ENCODE assay signal across 8 cellular contexts in the genomic region with DNA sequence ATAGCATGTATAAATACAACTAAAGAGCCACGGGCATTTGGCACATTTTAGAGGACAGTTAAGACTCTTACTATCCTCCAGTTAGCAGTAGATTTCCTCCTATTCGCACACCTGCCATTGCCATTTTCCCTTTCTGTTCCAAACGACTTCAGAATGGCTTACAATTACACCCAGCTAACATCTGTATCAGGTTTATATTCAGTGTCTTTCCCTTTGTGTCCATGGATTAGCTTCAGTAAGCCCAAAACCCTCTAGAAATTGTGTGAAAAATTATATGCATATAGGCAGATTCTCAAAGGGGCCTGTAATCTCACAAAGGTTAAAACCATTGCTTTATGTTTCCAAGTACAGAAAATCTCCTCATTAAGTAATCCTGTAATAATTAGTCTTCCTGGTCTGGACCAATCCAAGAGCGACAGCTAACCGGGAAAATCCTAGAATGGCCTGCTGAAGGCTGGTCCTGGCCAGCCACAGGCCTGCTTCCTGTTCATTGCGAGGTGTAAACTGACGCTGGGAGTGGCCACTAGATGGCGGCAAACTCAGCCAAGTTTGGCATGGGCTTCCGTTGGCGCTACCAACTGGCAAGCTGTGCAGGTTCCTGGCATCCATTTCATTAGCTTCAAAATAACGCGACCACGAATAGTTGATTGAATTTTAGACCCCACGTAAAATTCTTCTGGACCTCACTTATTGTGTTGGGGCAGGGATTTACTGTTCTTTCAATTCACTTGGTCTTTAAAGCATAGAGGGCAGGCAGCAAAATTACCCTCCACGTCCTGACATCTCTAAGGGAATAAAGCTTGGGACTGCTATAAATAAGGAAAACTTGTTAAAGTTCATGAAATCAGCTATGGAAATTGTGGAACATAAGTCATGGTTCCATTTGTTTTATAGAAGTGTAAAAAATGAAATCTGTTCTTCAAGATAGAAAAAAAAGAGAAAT. TPM values are rescaled to one million over a fixed set of nuclear protein-coding genes. Genes with fewer than 3 reads are reported as not detected.
A peak's percentile ranks its signal among the peaks of the same experiment; 100 is the strongest.
DNase-seq lines count a peak whose midpoint lies in the region; ATAC-seq, FAIRE-seq and TF ChIP-seq lines count a peak whose summit lies in the region.

No MANE protein-coding gene starts in this region.

- FAIRE-seq in GM12891 (lab: Jason Lieb, UNC): peak; percentile 99
- no peak for FAIRE-seq in small intestine (lab: Jason Lieb, UNC)

- H3K27me3 Mint-ChIP-seq in T-helper 2 cell treated with Interferon-gamma antibody and Interleukin-4, amounts not matched to agents 5 μg/mL and 100 μg/mL, for 36 hours (ENCODE audit: low read depth): no peaks in the 10 kb centered on the region

- peaks cover 0 to 4% of the 10 kb centered on the region in 2 donors for H3K4me1 ChIP-seq in ascending aorta
- peaks cover 0 to 3% of the 10 kb centered on the region in 2 donors for H3K4me1 ChIP-seq in small intestine (ENCODE audit: control insufficient read depth in 2 of 2, insufficient read depth in 1 of 2, low read depth in 1 of 2, low read length in 1 of 2)

- peak overlapping the region; percentile 78 for H3K27ac Mint-ChIP-seq in T-helper 2 cell treated with Interferon-gamma antibody and Interleukin-4, amounts not matched to agents 5 μg/mL and 100 μg/mL, for 36 hours

- H3K4me1 Mint-ChIP-seq in T-helper 2 cell treated with Interferon-gamma antibody and Interleukin-4, amounts not matched to agents 5 μg/mL and 100 μg/mL, for 36 hours (ENCODE audit: low read depth): peaks cover 75% of the 10 kb centered on the region

- ATAC-seq in HG02870 (IDR thresholded peaks at IDR 0.05; ENCODE audit: unreplicated experiment) (peak; percentile 74), HG03039 (IDR thresholded peaks at IDR 0.05; ENCODE audit: unreplicated experiment) (no peak)

- peaks cover 56% of the 10 kb centered on the region for H3K36me3 Mint-ChIP-seq in T-helper 2 cell treated with Interferon-gamma antibody and Interleukin-4, amounts not matched to agents 5 μg/mL and 100 μg/mL, for 36 hours (ENCODE audit: low read depth)

- TF ChIP-seq CTCF in ascending aorta (IDR thresholded peaks at IDR 0.05): peak; percentile 86 to 91 (median 89)

- TF ChIP-seq POLR2A in GM12891 (IDR thresholded peaks at IDR 0.05; ENCODE audit: low read depth, low read length): no peak

- WGBS in small intestine, 3 donors: 19 to 20% (median 20%) methylated on average over 15 of the region's 15 CpGs

- H3K4me3 Mint-ChIP-seq in T-helper 2 cell treated with Interferon-gamma antibody and Interleukin-4, amounts not matched to agents 5 μg/mL and 100 μg/mL, for 36 hours: peak overlapping the region; percentile 49

- H3K4me3 ChIP-seq in ascending aorta (peak overlapping the region in 1 of 2 donors; percentile 29), small intestine (ENCODE audit: low read depth in 1 of 2, low read length in 2 of 2) (no peak overlapping the region)

- H3K27me3 ChIP-seq in ascending aorta (no peaks in the 10 kb centered on the region), small intestine (ENCODE audit: control insufficient read depth in 2 of 2, insufficient read depth in 2 of 2, low read length in 2 of 2) (no peaks in the 10 kb centered on the region)

- no peaks in the 10 kb centered on the region for H3K36me3 ChIP-seq in ascending aorta
- H3K36me3 ChIP-seq in small intestine (ENCODE audit: control insufficient read depth in 2 of 2, insufficient read depth in 2 of 2, low read length in 2 of 2): no peaks in the 10 kb centered on the region

- DNase-seq in GM12891 (ENCODE audit: insufficient read length, low spot score) (peak; percentile 43), NCI-H1694 treated with DMSO at 0.1 percent for 48 hours (lab: John Stamatoyannopoulos, UW) (peak; percentile 73), ascending aorta (ENCODE audit: low spot score in 2 of 2) (peak; percentile 67 to 93), hippocampal formation (lab: John Stamatoyannopoulos, UW) (peak; percentile 66 to 84), small intestine (peak; percentile 86)
- DNase-seq in T-helper 2 cell treated with Interferon-gamma antibody and Interleukin-4, amounts not matched to agents 5 μg/mL and 100 μg/mL, for 36 hours (ENCODE audit: low spot score): peak; percentile 82

- H3K9me3 Mint-ChIP-seq in T-helper 2 cell treated with Interferon-gamma antibody and Interleukin-4, amounts not matched to agents 5 μg/mL and 100 μg/mL, for 36 hours: peaks cover 4% of the 10 kb centered on the region

- H3K9me3 ChIP-seq in ascending aorta (peaks cover 0 to 2% of the 10 kb centered on the region in 2 donors), small intestine (ENCODE audit: control insufficient read depth, low read depth) (no peaks in the 10 kb centered on the region)

- intact Hi-C loops in ascending aorta (cut with DNase I): loop anchor here (1.0 to 5.0 kb wide), 4 partner anchors 61 to 176 kb away; no protein-coding TSS in a partner anchor

- H3K27ac ChIP-seq in ascending aorta (no peak overlapping the region), small intestine (ENCODE audit: low read depth in 1 of 2, low read length in 1 of 2) (peak overlapping the region in 1 of 2 donors; percentile 36)

TF ChIP-seq in GM12891, 5 proteins besides CTCF, POLR2A, EP300 and RAD21:
- TF ChIP-seq POU2F2 (IDR thresholded peaks at IDR 0.05; ENCODE audit: low read depth, low read length): no peak
- no peak for TF ChIP-seq POLR2AphosphoS5 (IDR thresholded peaks at IDR 0.05; ENCODE audit: low read depth, low read length)
- TF ChIP-seq TAF1 (IDR thresholded peaks at IDR 0.05; ENCODE audit: low read depth, low read length): no peak
- TF ChIP-seq PAX5 (IDR thresholded peaks at IDR 0.05; ENCODE audit: insufficient read depth, low read length, severe bottlenecking): no peak
- no peak for TF ChIP-seq SPI1 (IDR thresholded peaks at IDR 0.05; ENCODE audit: low read depth, low read length)

RNA-seq across cellular contexts. Expression of gene ARHGAP25, which starts 17.1 kb away (rescaled TPM):
- 3.8 TPM for polyA plus RNA-seq in GM12891 (2012; ENCODE audit: low read depth, missing spikeins)
- 8.3 TPM for total RNA-seq in ascending aorta
- polyA plus RNA-seq in small intestine: 1 to 10 TPM; 1.8 to 7.6 (median 3.6) TPM
